In the genomic region with DNA sequence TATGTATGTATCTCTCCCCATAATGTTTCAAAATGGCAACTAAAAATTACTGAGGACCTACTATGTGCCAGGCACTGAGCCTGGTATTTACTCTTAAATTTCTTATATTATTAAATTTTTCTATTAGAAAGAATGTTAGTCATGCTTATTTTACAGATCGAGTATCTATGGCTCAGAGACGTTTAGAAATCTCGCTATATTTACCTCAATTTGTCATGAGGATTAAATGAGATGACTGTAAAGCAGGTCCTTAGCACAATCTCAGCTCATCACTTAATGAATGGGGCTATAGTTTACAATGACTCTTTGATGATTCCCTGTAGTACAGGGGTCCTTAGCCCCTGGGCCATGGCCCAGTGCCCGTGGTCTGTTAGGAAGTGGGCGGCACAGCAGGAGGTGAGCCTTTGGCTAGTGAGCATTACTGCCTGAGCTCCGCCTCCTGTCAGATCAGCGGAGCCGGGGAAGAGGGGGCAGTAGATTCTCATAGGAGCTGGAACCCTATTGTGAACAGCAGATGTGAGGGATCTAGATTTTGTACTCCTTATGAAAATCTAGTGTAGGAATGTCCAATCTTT, we compare ENCODE assay signal across 33 cellular contexts. TPM values are rescaled to one million over a fixed set of nuclear protein-coding genes. Genes with fewer than 3 reads are reported as not detected.
DNase-seq lines count a peak whose midpoint lies in the region; ATAC-seq, FAIRE-seq and TF ChIP-seq lines count a peak whose summit lies in the region.
"Had no signal": no experiment of that assay in that cellular context is flagged by ENCODE, and none has a peak within 500 bp of the region (broad histone marks: within the 10 kb centered on the region; RNA-seq: fewer than 3 reads in every experiment).

No MANE protein-coding gene starts in this region.

- CTCF ChIA-PET in HepG2 (lab: Yijun Ruan, JAX; ENCODE audit: low intra/inter-chr PET ratio, low total read pairs) (no interaction called here), mammary epithelial cell (lab: Charles Lee; ENCODE audit: low non-redundant PET) (interaction anchor here (1.0 kb wide), 1 partner anchor 230 kb away, joined by 3 read pairs; no protein-coding TSS in a partner anchor)

- no peak for TF ChIP-seq RAD21 in HepG2 (CRISPR knock-in tag; IDR thresholded peaks at IDR 0.05)

- H3K4me3 ChIP-seq in HepG2 (replicated peaks in 1 of 3; ENCODE audit: insufficient read depth in 1 of 3, low read depth in 2 of 3, low read length in 3 of 3) (no peak overlapping the region), right lobe of liver (no peak overlapping the region), mammary epithelial cell (replicated peaks in 1 of 3; ENCODE audit: insufficient read depth in 1 of 3, low read depth in 2 of 3, low read length in 3 of 3) (no peak overlapping the region), right cardiac atrium (ENCODE audit: low read length) (no peak overlapping the region)
- H3K4me3 ChIP-seq: A549, left lung, MG63 had no signal

- H3K36me3 Mint-ChIP-seq in mesothelial cell of epicardium: peaks cover 21% of the 10 kb centered on the region
- H3K36me3 Mint-ChIP-seq: CD4-positive, alpha-beta memory T cell; immature natural killer cell had no signal

- dilution Hi-C loops in mammary epithelial cell (cut with HindIII; ENCODE audit: low sequenced_read_pairs): no loop called here

- no peak for DNase-seq in HepG2 (ENCODE audit: low spot score)
- no peak for DNase-seq in right lobe of liver
- DNase-seq in mammary epithelial cell: no peak
- DNase-seq in mesothelial cell of epicardium (ENCODE audit: low spot score in 2 of 2, unreplicated experiment in 2 of 2): no peak
- no peak for DNase-seq in right cardiac atrium
- no peak for DNase-seq in superior temporal gyrus (ENCODE audit: extremely low spot score)
- no peak for DNase-seq in activated CD4-positive, alpha-beta T cell treated with anti-CD3 and anti-CD28 coated beads, Interleukin-2, amount 50 U/mL, for 1 hour
- DNase-seq: activated CD4-positive, alpha-beta T cell treated with anti-CD3 and anti-CD28 coated beads for 36 hours; activated CD8-positive, alpha-beta T cell treated with anti-CD3 and anti-CD28 coated beads, Interleukin-2, amount 10 ng/mL, durations not matched to agents 7 days and 5 days; activated naive CD4-positive, alpha-beta T cell treated with anti-CD3 and anti-CD28 coated beads for 36 hours; AML-193; CD4-positive, alpha-beta memory T cell; hypothalamus; immature natural killer cell; KG1; left lung; mesenchymal stem cell; MG63; NCI-H1105; NCI-H187; NCI-H510A treated with DMSO at 0.1 percent for 48 hours; SIG-M5; stimulated activated CD4-positive, alpha-beta T cell treated with anti-CD3 and anti-CD28 coated beads, Interleukin-15, amount 100 ng/mL, for 24 hours; stimulated activated CD4-positive, alpha-beta T cell treated with anti-CD3 and anti-CD28 coated beads, Interleukin-4, amount 100 ng/mL, for 4 hours; substantia nigra had no signal

- FAIRE-seq in HepG2 (lab: Jason Lieb, UNC): no peak
- FAIRE-seq: A549, endothelial cell of umbilical vein, H54, RCC 7860 had no signal

- in situ Hi-C loops in HepG2 (cut with HindIII; ENCODE audit: extremely low pct_ligation_motif_present, low pct_unique_long_range_greater_than_20kb): no loop called here
- in situ Hi-C loops in mammary epithelial cell (cut with MboI; ENCODE audit: low sequenced_read_pairs in 2 of 2): loop anchor here (25.0 kb wide), 3 partner anchors 388 to 1038 kb away; no protein-coding TSS in a partner anchor

- POLR2A ChIA-PET in HepG2 (lab: Yijun Ruan, JAX): interaction anchor here (1.1 to 6.6 kb wide), 2 partner anchors 11 to 15 kb away, joined by 3 to 51 read pairs; a partner anchor contains a TSS

- H3K27ac ChIP-seq in HepG2 (ENCODE audit: extremely low read length, insufficient read depth, low read length): no peak overlapping the region
- no peak overlapping the region for H3K27ac ChIP-seq in right lobe of liver
- H3K27ac ChIP-seq in mammary epithelial cell (ENCODE audit: insufficient read depth, low read depth, low read length): peak overlapping the region; percentile 71
- no peak overlapping the region for H3K27ac ChIP-seq in right cardiac atrium (ENCODE audit: low read length)
- H3K27ac ChIP-seq: A549, left lung, neutrophil had no signal

- H3K36me3 ChIP-seq in HepG2 (replicated peaks in 1 of 2; ENCODE audit: control insufficient read depth in 1 of 2, insufficient read depth in 2 of 2, low read length in 2 of 2) (peaks cover 5 to 13% of the 10 kb centered on the region in 2 experiments), right lobe of liver (peaks cover 0 to 4% (median 2%) of the 10 kb centered on the region in 4 donors), mammary epithelial cell (ENCODE audit: insufficient read depth, low read length) (peaks cover 15% of the 10 kb centered on the region)

- peaks cover 4% of the 10 kb centered on the region; the same call in 1 of the 2 replicates for H3K9me3 ChIP-seq in HepG2 (ENCODE audit: low read length)
- no peaks in the 10 kb centered on the region for H3K9me3 ChIP-seq in right lobe of liver
- H3K9me3 ChIP-seq in mammary epithelial cell (replicated peaks; ENCODE audit: insufficient read depth, low read length): no peaks in the 10 kb centered on the region
- H3K9me3 ChIP-seq in right cardiac atrium (ENCODE audit: control insufficient read depth, low read length): no peaks in the 10 kb centered on the region
- H3K9me3 ChIP-seq: A549, left lung, MG63, neutrophil had no signal

- H3K4me1 ChIP-seq in HepG2 (ENCODE audit: insufficient read depth, low read length) (peaks cover 46% of the 10 kb centered on the region), right lobe of liver (no peaks in the 10 kb centered on the region), mammary epithelial cell (ENCODE audit: insufficient read depth, low read length) (peaks cover 65% of the 10 kb centered on the region), right cardiac atrium (ENCODE audit: control insufficient read depth, insufficient read depth, low read length) (no peaks in the 10 kb centered on the region)

- no peak overlapping the region for H2AFZ ChIP-seq in HepG2 (ENCODE audit: low read length)
- H2AFZ ChIP-seq in mammary epithelial cell (ENCODE audit: low read depth, low read length): no peak overlapping the region

- BruUV-seq in HepG2 (replicated peaks; lab: Mats Ljungman, UMichigan) (no TSS peak), mammary epithelial cell (replicated peaks; lab: Mats Ljungman, UMichigan) (no TSS peak)

- H3K4me3 Mint-ChIP-seq in mesothelial cell of epicardium: no peak overlapping the region
- H3K4me3 Mint-ChIP-seq: activated CD4-positive, alpha-beta T cell treated with anti-CD3 and anti-CD28 coated beads for 36 hours; activated CD8-positive, alpha-beta T cell treated with anti-CD3 and anti-CD28 coated beads, Interleukin-2, amount 10 ng/mL, durations not matched to agents 7 days and 5 days; activated naive CD4-positive, alpha-beta T cell treated with anti-CD3 and anti-CD28 coated beads for 36 hours; CD4-positive, alpha-beta memory T cell; immature natural killer cell; T-helper 2 cell treated with Interferon-gamma antibody and Interleukin-4, amounts not matched to agents 5 μg/mL and 100 μg/mL, for 36 hours had no signal

- TF ChIP-seq CTCF in HepG2 (CRISPR knock-in tag; IDR thresholded peaks at IDR 0.05) (no peak), right lobe of liver (IDR thresholded peaks at IDR 0.05) (no peak), mammary epithelial cell (conservative IDR thresholded peaks at IDR 0.05 in 1 of 2, IDR thresholded peaks at IDR 0.05 in 1 of 2; ENCODE audit: extremely low read depth in 1 of 2, insufficient read depth in 1 of 2, low read depth in 1 of 2, low read length in 2 of 2) (no peak), mesothelial cell of epicardium (IDR thresholded peaks at IDR 0.05; ENCODE audit: unreplicated experiment) (no peak)

- TF ChIP-seq EP300 in HepG2 (IDR thresholded peaks at IDR 0.05; ENCODE audit: low read depth in 2 of 2, low read length in 2 of 2): no peak
- no peak for TF ChIP-seq EP300 in HepG2 (CRISPR knock-in tag; IDR thresholded peaks at IDR 0.05; ENCODE audit: borderline replicate concordance)

- WGBS in HepG2 (ENCODE audit: low lambda C conversion rate): 95% methylated on average over 6 of the region's 8 CpGs
- WGBS in right lobe of liver (ENCODE audit: insufficient coverage, low coverage, low lambda C conversion rate, missing lambda C conversion rate): 96% methylated on average over 8 of the region's 8 CpGs
- WGBS in mammary epithelial cell (ENCODE audit: low coverage, missing lambda C conversion rate): 48% methylated on average over 8 of the region's 8 CpGs
- WGBS in right cardiac atrium: 88% methylated on average over 8 of the region's 8 CpGs

- H3K79me2 ChIP-seq in HepG2 (ENCODE audit: insufficient read depth, low read length): peaks cover under 1% of the 10 kb centered on the region
- H3K79me2 ChIP-seq in mammary epithelial cell (ENCODE audit: insufficient read depth, low read length): peaks cover 30% of the 10 kb centered on the region

- H3K9ac ChIP-seq in HepG2 (ENCODE audit: insufficient read depth, low read depth, low read length): no peak overlapping the region
- no peak overlapping the region for H3K9ac ChIP-seq in mammary epithelial cell (ENCODE audit: insufficient read depth, low read length)

- H4K20me1 ChIP-seq in HepG2 (ENCODE audit: insufficient read depth, low read length): peaks cover 12% of the 10 kb centered on the region
- no peaks in the 10 kb centered on the region for H4K20me1 ChIP-seq in mammary epithelial cell (ENCODE audit: insufficient read depth, low read length)

- peaks cover 41% of the 10 kb centered on the region for H3K4me1 Mint-ChIP-seq in mesothelial cell of epicardium

- TF ChIP-seq POLR2A in HepG2 (IDR thresholded peaks at IDR 0.05; ENCODE audit: insufficient read depth in 1 of 2, low read depth in 2 of 2, low read length in 2 of 2) (no peak), right lobe of liver (IDR thresholded peaks at IDR 0.05) (no peak)

- no peaks in the 10 kb centered on the region for H3K9me3 Mint-ChIP-seq in mesothelial cell of epicardium
- H3K9me3 Mint-ChIP-seq: immature natural killer cell; T-helper 2 cell treated with Interferon-gamma antibody and Interleukin-4, amounts not matched to agents 5 μg/mL and 100 μg/mL, for 36 hours had no signal

- no peaks in the 10 kb centered on the region for H3K27me3 ChIP-seq in HepG2 (ENCODE audit: control insufficient read depth in 1 of 2, insufficient read depth in 2 of 2, low read length in 2 of 2)
- no peaks in the 10 kb centered on the region for H3K27me3 ChIP-seq in right lobe of liver
- no peaks in the 10 kb centered on the region for H3K27me3 ChIP-seq in mammary epithelial cell (ENCODE audit: insufficient read depth, low read length)
- no peaks in the 10 kb centered on the region for H3K27me3 ChIP-seq in right cardiac atrium (ENCODE audit: control insufficient read depth, insufficient read depth)
- H3K27me3 ChIP-seq: left lung, MG63, neutrophil had no signal

- intact Hi-C loops in HepG2 (cut with micrococcal nuclease; ENCODE audit: unreplicated experiment): loop anchor here (5.0 kb wide), 1 partner anchor 38 kb away; no protein-coding TSS in a partner anchor
- intact Hi-C loops in right lobe of liver (cut with DNase I): no loop called here
- intact Hi-C loops in mammary epithelial cell (cut with micrococcal nuclease): loop anchor here (1.0 to 5.0 kb wide), 2 partner anchors 15 to 48 kb away; a partner anchor contains a TSS
- intact Hi-C loops in right cardiac atrium (cut with DNase I): no loop called here

- H3K27ac Mint-ChIP-seq in mesothelial cell of epicardium: peak overlapping the region; percentile 47
- H3K27ac Mint-ChIP-seq: activated CD4-positive, alpha-beta T cell treated with anti-CD3 and anti-CD28 coated beads for 36 hours; activated CD8-positive, alpha-beta T cell treated with anti-CD3 and anti-CD28 coated beads, Interleukin-2, amount 10 ng/mL, durations not matched to agents 7 days and 5 days; activated naive CD4-positive, alpha-beta T cell treated with anti-CD3 and anti-CD28 coated beads for 36 hours; CD4-positive, alpha-beta memory T cell; progenitor cell of endocrine pancreas; T-helper 2 cell treated with Interferon-gamma antibody and Interleukin-4, amounts not matched to agents 5 μg/mL and 100 μg/mL, for 36 hours had no signal

- H3K27me3 Mint-ChIP-seq in mesothelial cell of epicardium (ENCODE audit: low read depth): no peaks in the 10 kb centered on the region

- H3K4me2 ChIP-seq in HepG2 (ENCODE audit: low read depth, low read length): no peak overlapping the region
- H3K4me2 ChIP-seq in mammary epithelial cell (ENCODE audit: insufficient read depth, low read depth, low read length): peak overlapping the region; percentile 25
- H3K4me2 ChIP-seq: A549 had no signal

- ATAC-seq in HepG2 (no peak), right lobe of liver (no peak), right cardiac atrium (no peak), GM18907 (IDR thresholded peaks at IDR 0.05; ENCODE audit: unreplicated experiment) (no peak)
- ATAC-seq: activated CD4-positive, alpha-beta T cell treated with anti-CD3 and anti-CD28 coated beads for 36 hours; activated CD8-positive, alpha-beta T cell treated with anti-CD3 and anti-CD28 coated beads, Interleukin-2, amount 10 ng/mL, durations not matched to agents 7 days and 5 days had no signal

RNA-seq across cellular contexts. Expression of a gene that starts 15.5 kb away (rescaled TPM):
- 63.8 and 69.9 TPM in 2 replicates for total RNA-seq in HepG2 (2016; rRNA removed; fragmentation: Illumina TruSeq; extraction: Trizol)
- 33.8 and 33.9 TPM in 2 replicates for total RNA-seq in HepG2 (2016; cell fraction: cytosol; rRNA removed; fragmentation: Illumina TruSeq; extraction: Trizol; ENCODE audit: low read depth)
- 61.8 and 63.2 TPM in 2 replicates for total RNA-seq in HepG2 (2016; cell fraction: insoluble cytoplasmic fraction; rRNA removed; fragmentation: Illumina TruSeq; extraction: Trizol)
- 48.4 and 54.2 TPM in 2 replicates for total RNA-seq in HepG2 (2016; cell fraction: membrane; rRNA removed; fragmentation: Illumina TruSeq; extraction: Trizol)
- total RNA-seq in HepG2 (2016; cell fraction: nucleus; rRNA removed; fragmentation: Illumina TruSeq; extraction: Trizol): 60.3 and 63.7 TPM in 2 replicates
- polyA plus RNA-seq in HepG2 (2011; rRNA removed): 61.6 and 64.4 TPM in 2 replicates
- polyA plus RNA-seq in HepG2 (2011; cell fraction: cytosol; rRNA removed): 32.3 and 55.9 TPM in 2 replicates
- 251 and 317 TPM in 2 replicates for polyA plus RNA-seq in HepG2 (2011; cell fraction: nucleus; rRNA removed)
- polyA plus RNA-seq in HepG2 (2012): 54.2 and 69.2 TPM in 2 replicates
- 2.0 and 2.4 TPM in 2 replicates for polyA plus RNA-seq in HepG2 (2016; cell fraction: cytosol; fragmentation: Illumina TruSeq; extraction: Trizol; ENCODE audit: low read depth)
- polyA plus RNA-seq in HepG2 (2016; cell fraction: insoluble cytoplasmic fraction; fragmentation: Illumina TruSeq; extraction: Trizol; ENCODE audit: low read depth): 40.2 and 43.8 TPM in 2 replicates
- 9.1 and 9.2 TPM in 2 replicates for polyA plus RNA-seq in HepG2 (2016; cell fraction: membrane; fragmentation: Illumina TruSeq; extraction: Trizol; ENCODE audit: low read depth)
- polyA plus RNA-seq in HepG2 (2016; cell fraction: nucleus; fragmentation: Illumina TruSeq; extraction: Trizol; ENCODE audit: insufficient read depth, low read depth): 102 and 108 TPM in 2 replicates
- polyA minus RNA-seq in HepG2 (2011; rRNA and poly(A)+ RNA removed; ENCODE audit: low replicate concordance): 0.19 and 296 TPM in 2 replicates
- polyA minus RNA-seq in HepG2 (2011; cell fraction: cytosol; rRNA and poly(A)+ RNA removed): 71.8 and 103 TPM in 2 replicates
- polyA minus RNA-seq in HepG2 (2011; cell fraction: nucleus; rRNA and poly(A)+ RNA removed): 162 and 227 TPM in 2 replicates
- 1 to 10 TPM; 4.5 to 6.8 (median 5.5) TPM for total RNA-seq in right lobe of liver
- total RNA-seq in mammary epithelial cell: 100 to 1,000 TPM in 1 of 2 donors, 10 to 100 TPM in 1; 42.4 to 392 TPM
- polyA plus RNA-seq in mammary epithelial cell: 41.6 TPM
- polyA minus RNA-seq in mammary epithelial cell: 117 TPM
- 123 to 129 TPM (median 125 TPM) in 3 replicates for total RNA-seq in mesothelial cell of epicardium
- total RNA-seq in right cardiac atrium: 10 to 100 TPM in 1 of 4 donors, 1 to 10 TPM in 3; 5.3 to 14.9 (median 7.0) TPM
- 2.9 TPM for polyA plus RNA-seq in right cardiac atrium

Comparison
In these comparisons a context has a peak if more than half of its experiments do, and no peak if none do; other contexts are left out.
1. intact Hi-C loops: an anchor here in HepG2 (5.0 kb wide) and mammary epithelial cell (1.0 to 5.0 kb wide); none called in right lobe of liver and right cardiac atrium.